In the genomic region with DNA sequence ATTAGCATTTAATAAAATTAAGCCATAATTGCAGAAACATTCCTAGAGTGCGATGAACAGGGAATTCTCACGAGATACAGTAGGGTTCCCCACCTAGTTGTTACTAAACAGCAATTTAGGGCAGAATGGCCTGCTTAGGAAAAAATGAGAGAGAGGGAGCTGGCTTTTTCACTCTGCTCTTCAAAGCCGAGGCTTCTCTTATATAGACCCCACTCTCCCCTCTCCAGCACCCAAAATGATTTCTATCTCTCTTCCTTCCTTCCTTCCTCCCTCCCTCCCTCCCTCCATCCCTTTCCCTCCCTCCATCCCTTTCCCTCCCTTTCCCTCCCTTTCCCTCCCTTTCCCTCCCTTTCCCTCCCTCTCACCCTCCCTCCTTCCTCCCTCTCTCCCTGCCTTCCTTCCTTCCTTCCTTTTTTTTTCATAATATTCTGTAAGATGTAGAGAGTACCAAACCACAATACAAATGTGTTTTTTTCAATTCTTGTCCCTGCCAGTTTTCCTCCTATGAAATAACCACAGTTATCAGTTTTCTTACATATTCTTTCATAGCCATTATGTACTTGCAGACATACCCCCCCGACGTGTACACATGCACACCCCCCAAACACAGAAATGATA, we compare ENCODE assay signal across 1 cellular context.
TF ChIP-seq lines count a peak whose summit lies in the region.

No MANE protein-coding gene starts in this region.

TF ChIP-seq in HepG2, 621 proteins besides CTCF, POLR2A, EP300 and RAD21:
- TF ChIP-seq HNRNPK (IDR thresholded peaks at IDR 0.05; ENCODE audit: low read depth, low read length, poor library complexity, severe bottlenecking) = peak; percentile 96
- TF ChIP-seq PCBP1 (IDR thresholded peaks at IDR 0.05; ENCODE audit: borderline replicate concordance, low read depth, low read length) = 0 out of 2 replicates have a peak, but pooled peaks have one; percentile 52
- no peak for TF ChIP-seq ZNF788 (CRISPR knock-in tag; IDR thresholded peaks at IDR 0.05; ENCODE audit: borderline replicate concordance)
